22 cellular contexts compared by ENCODE assay signal in genomic region chr6:1244941-1245340, GRCh38.
"Had no signal": no experiment of that assay in that cellular context is flagged by ENCODE, and none has a peak within 500 bp of the region (broad histone marks: within the 10 kb centered on the region; RNA-seq: fewer than 3 reads in every experiment).

No MANE protein-coding gene starts in this region.

- H3K4me1 ChIP-seq: left lung, right atrium auricular region, upper lobe of right lung had no signal

- H3K27ac Mint-ChIP-seq: activated naive CD8-positive, alpha-beta T cell treated with anti-CD3 and anti-CD28 coated beads for 36 hours; activated T-helper 1 cell treated with anti-CD3 and anti-CD28 coated beads, Interleukin-12 subunit alpha, Interleukin-12 subunit beta, Interleukin-2, Interleukin-4 antibody, amounts not matched to agents 30 ng/mL and 10 ng/mL and 1 ng/mL, durations not matched to agents 14 hours and 24 hours and 36 hours; mesothelial cell of epicardium; nephron; stimulated activated memory B cell treated with anti-CD40 and anti-IgM and Interleukin-4, amounts not matched to agents 10 μg/mL and 1 μg/mL and 100 μg/mL, for 72 hours had no signal

- H3K9me3 ChIP-seq: left lung, right atrium auricular region, thoracic aorta, upper lobe of right lung had no signal

- H3K4me1 Mint-ChIP-seq: activated naive CD8-positive, alpha-beta T cell treated with anti-CD3 and anti-CD28 coated beads for 36 hours; mesothelial cell of epicardium; nephron; stimulated activated memory B cell treated with anti-CD40 and anti-IgM and Interleukin-4, amounts not matched to agents 10 μg/mL and 1 μg/mL and 100 μg/mL, for 72 hours had no signal

- H3K4me3 ChIP-seq: left lung, right atrium auricular region, thoracic aorta, upper lobe of right lung had no signal

- H3K9me3 Mint-ChIP-seq: activated naive CD8-positive, alpha-beta T cell treated with anti-CD3 and anti-CD28 coated beads for 36 hours; activated T-helper 1 cell treated with anti-CD3 and anti-CD28 coated beads, Interleukin-12 subunit alpha, Interleukin-12 subunit beta, Interleukin-2, Interleukin-4 antibody, amounts not matched to agents 30 ng/mL and 10 ng/mL and 1 ng/mL, durations not matched to agents 14 hours and 24 hours and 36 hours had no signal

- H3K27me3 Mint-ChIP-seq: stimulated activated memory B cell treated with anti-CD40 and anti-IgM and Interleukin-4, amounts not matched to agents 10 μg/mL and 1 μg/mL and 100 μg/mL, for 72 hours had no signal

- H3K4me3 Mint-ChIP-seq: activated naive CD8-positive, alpha-beta T cell treated with anti-CD3 and anti-CD28 coated beads for 36 hours; activated T-helper 1 cell treated with anti-CD3 and anti-CD28 coated beads, Interleukin-12 subunit alpha, Interleukin-12 subunit beta, Interleukin-2, Interleukin-4 antibody, amounts not matched to agents 30 ng/mL and 10 ng/mL and 1 ng/mL, durations not matched to agents 14 hours and 24 hours and 36 hours; mesothelial cell of epicardium; nephron; stimulated activated memory B cell treated with anti-CD40 and anti-IgM and Interleukin-4, amounts not matched to agents 10 μg/mL and 1 μg/mL and 100 μg/mL, for 72 hours had no signal

- ATAC-seq: left lung; stimulated activated memory B cell treated with anti-CD40 and anti-IgM and Interleukin-4, amounts not matched to agents 10 μg/mL and 1 μg/mL and 100 μg/mL, for 72 hours; upper lobe of right lung had no signal

- H3K27me3 ChIP-seq: left lung, right atrium auricular region, upper lobe of right lung had no signal

- H3K36me3 ChIP-seq: left lung, right atrium auricular region, thoracic aorta, upper lobe of right lung, WERI-Rb-1 had no signal

- H3K36me3 Mint-ChIP-seq: activated naive CD8-positive, alpha-beta T cell treated with anti-CD3 and anti-CD28 coated beads for 36 hours; mesothelial cell of epicardium; stimulated activated memory B cell treated with anti-CD40 and anti-IgM and Interleukin-4, amounts not matched to agents 10 μg/mL and 1 μg/mL and 100 μg/mL, for 72 hours had no signal

- DNase-seq: activated CD4-positive, alpha-beta T cell treated with anti-CD3 and anti-CD28 coated beads for 1 hour; activated naive CD4-positive, alpha-beta T cell; activated naive CD8-positive, alpha-beta T cell treated with anti-CD3 and anti-CD28 coated beads for 36 hours; amniotic stem cell; effector CD4-positive, alpha-beta T cell; foreskin melanocyte; glutamatergic neuron; islet precursor cell; left lung; occipital lobe; posterior cingulate gyrus; small intestine; stimulated activated CD4-positive, alpha-beta T cell treated with anti-CD3 and anti-CD28 coated beads, Interleukin-15, amount 100 ng/mL, for 24 hours; stimulated activated CD4-positive, alpha-beta T cell treated with anti-CD3 and anti-CD28 coated beads, Interleukin-4, amount 100 ng/mL, for 1 hour; upper lobe of right lung; WERI-Rb-1 had no signal
